ENCODE assay signal across 8 cellular contexts in genomic region chr11:65040520-65041205, GRCh38. TPM values are rescaled to one million over a fixed set of nuclear protein-coding genes. Genes with fewer than 3 reads are reported as not detected.
DNase-seq lines count a peak whose midpoint lies in the region; ATAC-seq and TF ChIP-seq lines count a peak whose summit lies in the region.

No MANE protein-coding gene starts in this region.

- ATAC-seq in GM23338 = peak; percentile 91
- peak; percentile 91 to 92 for ATAC-seq in naive thymus-derived CD8-positive, alpha-beta T cell
- peak; percentile 95 for ATAC-seq in stimulated activated naive B cell treated with anti-CD40 and anti-IgM and Interleukin-4, amounts not matched to agents 10 μg/mL and 1 μg/mL and 100 μg/mL, for 72 hours (replicated peaks)

- peaks cover 9% of the 10 kb centered on the region for H3K27me3 Mint-ChIP-seq in GM23338 (ENCODE audit: insufficient read depth, low read depth, poor library complexity)
- H3K27me3 Mint-ChIP-seq in naive thymus-derived CD8-positive, alpha-beta T cell = no peaks in the 10 kb centered on the region
- H3K27me3 Mint-ChIP-seq in stimulated activated naive B cell treated with anti-CD40 and anti-IgM and Interleukin-4, amounts not matched to agents 10 μg/mL and 1 μg/mL and 100 μg/mL, for 72 hours = no peaks in the 10 kb centered on the region

- peaks cover 11% of the 10 kb centered on the region for H4K20me1 ChIP-seq in GM23338 (replicated peaks; ENCODE audit: insufficient read depth)

- 0 out of 2 replicates have a peak, but pooled peaks cover 11% of the 10 kb centered on the region for H3F3A ChIP-seq in GM23338 (replicated peaks; ENCODE audit: low read depth)

- H3K27me3 ChIP-seq in GM23338 (ENCODE audit: insufficient read depth) = no peaks in the 10 kb centered on the region

- peaks cover 9% of the 10 kb centered on the region for H3K4me1 Mint-ChIP-seq in GM23338
- peaks cover 5 to 25% (median 18%) of the 10 kb centered on the region in 4 donors for H3K4me1 Mint-ChIP-seq in naive thymus-derived CD8-positive, alpha-beta T cell
- peaks cover 17 to 25% of the 10 kb centered on the region in 2 donors for H3K4me1 Mint-ChIP-seq in stimulated activated naive B cell treated with anti-CD40 and anti-IgM and Interleukin-4, amounts not matched to agents 10 μg/mL and 1 μg/mL and 100 μg/mL, for 72 hours

- POLR2A ChIA-PET in naive thymus-derived CD8-positive, alpha-beta T cell (lab: Charles Lee) = interaction anchor here (0.5 to 2.8 kb wide), 18 partner anchors 9 to 530 kb away, joined by 3 to 12 read pairs (median 4); partner anchors contain the start of genes ARL2, CDCA5, FAU and MAJIN

- H3K4me3 ChIP-seq in GM23338 = peak overlapping the region; percentile 87

- peaks cover 18% of the 10 kb centered on the region for H3K79me2 ChIP-seq in GM23338 (replicated peaks; ENCODE audit: insufficient read depth)

- H3K9me3 Mint-ChIP-seq in GM23338 = no peaks in the 10 kb centered on the region
- no peaks in the 10 kb centered on the region for H3K9me3 Mint-ChIP-seq in naive thymus-derived CD8-positive, alpha-beta T cell
- H3K9me3 Mint-ChIP-seq in stimulated activated naive B cell treated with anti-CD40 and anti-IgM and Interleukin-4, amounts not matched to agents 10 μg/mL and 1 μg/mL and 100 μg/mL, for 72 hours = no peaks in the 10 kb centered on the region

- H2AFZ ChIP-seq in GM23338 = peak overlapping the region; percentile 57; the same call in 1 of the 2 replicates

- H3K9me2 ChIP-seq in GM23338 (ENCODE audit: insufficient read depth) = no peaks in the 10 kb centered on the region

- H3K4me3 Mint-ChIP-seq in GM23338 = peak overlapping the region; percentile 83
- H3K4me3 Mint-ChIP-seq in naive thymus-derived CD8-positive, alpha-beta T cell = peak overlapping the region; percentile 90 to 96 (median 93)
- peak overlapping the region; percentile 92 to 96 for H3K4me3 Mint-ChIP-seq in stimulated activated naive B cell treated with anti-CD40 and anti-IgM and Interleukin-4, amounts not matched to agents 10 μg/mL and 1 μg/mL and 100 μg/mL, for 72 hours

- no peaks in the 10 kb centered on the region; the same call in 1 of the 2 replicates for H3K4me1 ChIP-seq in GM23338 (ENCODE audit: insufficient read depth)

- peak overlapping the region; percentile 91 for H3K4me2 ChIP-seq in GM23338

- peak overlapping the region; percentile 94 for H3K27ac Mint-ChIP-seq in GM23338
- peak overlapping the region; percentile 78 to 95 (median 92) for H3K27ac Mint-ChIP-seq in naive thymus-derived CD8-positive, alpha-beta T cell
- peak overlapping the region; percentile 94 for H3K27ac Mint-ChIP-seq in stimulated activated naive B cell treated with anti-CD40 and anti-IgM and Interleukin-4, amounts not matched to agents 10 μg/mL and 1 μg/mL and 100 μg/mL, for 72 hours

- DNase-seq in Daoy (ENCODE audit: low read depth) (peak; percentile 98), GM23338 (ENCODE audit: low spot score) (peak; percentile 94), Kasumi-1 (lab: John Stamatoyannopoulos, UW) (peak; percentile 92 to 94), RKO (ENCODE audit: low spot score) (peak; percentile 97), fibroblast of peridontal ligament (ENCODE audit: extremely low read depth) (peak; percentile 88)
- DNase-seq in activated T-helper 1 cell treated with anti-CD3 and anti-CD28 coated beads, Interleukin-2, amount 50 U/mL, for 16 hours (ENCODE audit: low read depth in 1 of 2, low spot score in 1 of 2) = peak; percentile 73 to 76
- peak; percentile 75 to 92 (median 85) for DNase-seq in naive thymus-derived CD8-positive, alpha-beta T cell
- DNase-seq in stimulated activated naive B cell treated with anti-CD40 and anti-IgM and Interleukin-4, amounts not matched to agents 10 μg/mL and 1 μg/mL and 100 μg/mL, for 72 hours = peak; percentile 86

- H3K27ac ChIP-seq in GM23338 (ENCODE audit: low read depth) = peak overlapping the region; percentile 98

- TF ChIP-seq CTCF in GM23338 (conservative IDR thresholded peaks at IDR 0.05; ENCODE audit: low read depth in 2 of 2) = no peak

- H3K36me3 ChIP-seq in GM23338 (ENCODE audit: insufficient read depth) = no peaks in the 10 kb centered on the region

- H3K36me3 Mint-ChIP-seq in GM23338 (ENCODE audit: low read depth) = peaks cover 17% of the 10 kb centered on the region
- H3K36me3 Mint-ChIP-seq in naive thymus-derived CD8-positive, alpha-beta T cell = peaks cover 0 to 18% (median 3%) of the 10 kb centered on the region in 3 donors
- peaks cover 8 to 23% of the 10 kb centered on the region in 2 donors for H3K36me3 Mint-ChIP-seq in stimulated activated naive B cell treated with anti-CD40 and anti-IgM and Interleukin-4, amounts not matched to agents 10 μg/mL and 1 μg/mL and 100 μg/mL, for 72 hours

TF ChIP-seq in GM23338, 12 proteins besides CTCF, POLR2A, EP300 and RAD21 (continues in another document):
- TF ChIP-seq CREB1 (CRISPR knock-in tag; IDR thresholded peaks at IDR 0.05; ENCODE audit: low read depth) = 0 out of 2 replicates have a peak, but pooled peaks have one; percentile 24
- no peak for TF ChIP-seq REST (IDR thresholded peaks at IDR 0.05; ENCODE audit: unreplicated experiment)
- no peak for TF ChIP-seq EZH2phosphoT487 (IDR thresholded peaks at IDR 0.05; ENCODE audit: unreplicated experiment)
- no peak for TF ChIP-seq STAT1 (IDR thresholded peaks at IDR 0.05; ENCODE audit: unreplicated experiment)
- no peak for TF ChIP-seq EZH2 (IDR thresholded peaks at IDR 0.05; ENCODE audit: low read depth, unreplicated experiment)
- TF ChIP-seq ZNF331 (CRISPR knock-in tag; IDR thresholded peaks at IDR 0.05; ENCODE audit: low read depth) = no peak
- 0 out of 2 replicates have a peak, but pooled peaks have one; percentile 50 for TF ChIP-seq ETS1 (IDR thresholded peaks at IDR 0.05)

RNA-seq across cellular contexts. Expression of gene SAC3D1, which starts 0.3 kb away (rescaled TPM):
- total RNA-seq in Daoy (2014; rRNA removed; shearing (Covaris generic)) = 10.8 and 17.0 TPM in 2 replicates
- total RNA-seq in GM23338 (2014; rRNA removed; shearing (Covaris generic)) = 30.3 and 31.1 TPM in 2 replicates
- 21.6 and 21.8 TPM in 2 replicates for polyA plus RNA-seq in GM23338 (2016; fragmentation: Nextera tagmentation; extraction: Ambion mirVana)
- 1 to 10 TPM; 6.7 to 9.4 TPM for total RNA-seq in naive thymus-derived CD8-positive, alpha-beta T cell
- 10 to 100 TPM in 2 of 3 donors, 1 to 10 TPM in 1; 6.7 to 13.9 (median 10.7) TPM for polyA plus RNA-seq in naive thymus-derived CD8-positive, alpha-beta T cell

RNA-seq across cellular contexts. Expression of gene SNX15, which starts 13.4 kb away (rescaled TPM):
- 15.8 and 17.9 TPM in 2 replicates for total RNA-seq in Daoy (2014; rRNA removed; shearing (Covaris generic))
- total RNA-seq in GM23338 (2014; rRNA removed; shearing (Covaris generic)) = 15.6 and 21.4 TPM in 2 replicates
- 13.0 and 13.6 TPM in 2 replicates for polyA plus RNA-seq in GM23338 (2016; fragmentation: Nextera tagmentation; extraction: Ambion mirVana)
- total RNA-seq in naive thymus-derived CD8-positive, alpha-beta T cell = 10 to 100 TPM; 27.3 to 29.6 TPM
- 10 to 100 TPM; 10.5 to 11.9 (median 11.9) TPM for polyA plus RNA-seq in naive thymus-derived CD8-positive, alpha-beta T cell

RNA-seq across cellular contexts. Expression of gene NAALADL1, which starts 17.7 kb away (rescaled TPM):
- not detected in 2 replicates for total RNA-seq in Daoy (2014; rRNA removed; shearing (Covaris generic))
- total RNA-seq in GM23338 (2014; rRNA removed; shearing (Covaris generic)) = 11.0 and 13.7 TPM in 2 replicates
- 8.0 and 11.1 TPM in 2 replicates for polyA plus RNA-seq in GM23338 (2016; fragmentation: Nextera tagmentation; extraction: Ambion mirVana)
- total RNA-seq in naive thymus-derived CD8-positive, alpha-beta T cell = 10 to 100 TPM; 30.1 to 33.9 TPM
- 10 to 100 TPM; 14.0 to 22.2 (median 14.3) TPM for polyA plus RNA-seq in naive thymus-derived CD8-positive, alpha-beta T cell

RNA-seq across cellular contexts. Expression of gene ARL2, which starts 26.7 kb away (rescaled TPM):
- total RNA-seq in Daoy (2014; rRNA removed; shearing (Covaris generic)) = 83.4 and 194 TPM in 2 replicates
- 170 and 193 TPM in 2 replicates for total RNA-seq in GM23338 (2014; rRNA removed; shearing (Covaris generic))
- 216 and 236 TPM in 2 replicates for polyA plus RNA-seq in GM23338 (2016; fragmentation: Nextera tagmentation; extraction: Ambion mirVana)
- total RNA-seq in naive thymus-derived CD8-positive, alpha-beta T cell = 10 to 100 TPM; 37.0 to 38.4 TPM
- 100 to 1,000 TPM; 108 to 135 (median 122) TPM for polyA plus RNA-seq in naive thymus-derived CD8-positive, alpha-beta T cell

RNA-seq across cellular contexts. Expression of gene CDCA5, which starts 43.2 kb away (rescaled TPM):
- total RNA-seq in Daoy (2014; rRNA removed; shearing (Covaris generic)) = 75.2 and 77.1 TPM in 2 replicates
- 63.3 and 70.9 TPM in 2 replicates for total RNA-seq in GM23338 (2014; rRNA removed; shearing (Covaris generic))
- 53.3 and 64.9 TPM in 2 replicates for polyA plus RNA-seq in GM23338 (2016; fragmentation: Nextera tagmentation; extraction: Ambion mirVana)
- 1 to 10 TPM in 1 of 2 experiments, under 1 TPM in 1; 0.60 to 1.0 TPM for total RNA-seq in naive thymus-derived CD8-positive, alpha-beta T cell
- polyA plus RNA-seq in naive thymus-derived CD8-positive, alpha-beta T cell = under 1 TPM; 0.22 to 0.90 (median 0.35) TPM

Comparison
In these comparisons a context has a peak if more than half of its experiments do, and no peak if none do; other contexts are left out.
1. Peak in every context shown above with its lines: DNase-seq, ATAC-seq, H3K4me3 ChIP-seq and H3K27ac ChIP-seq.
2. RNA of gene NAALADL1, which starts 17.7 kb away (total RNA-seq): 30.1 to 33.9 TPM in naive thymus-derived CD8-positive, alpha-beta T cell and 11.0 to 13.7 TPM in GM23338; not detected in Daoy; every median in the first group is over 10 times any median in the second.